8 cellular contexts compared by ENCODE assay signal in genomic region chr10:11986593-11987216, GRCh38. TPM values are rescaled to one million over a fixed set of nuclear protein-coding genes. Genes with fewer than 3 reads are reported as not detected.
DNase-seq lines count a peak whose midpoint lies in the region; ATAC-seq, FAIRE-seq and TF ChIP-seq lines count a peak whose summit lies in the region.

No MANE protein-coding gene starts in this region.

- TF ChIP-seq RAD21 in H1 (IDR thresholded peaks at IDR 0.05 in 1 of 2, conservative IDR thresholded peaks at IDR 0.05 in 1 of 2; ENCODE audit: low read depth in 2 of 2, low read length in 2 of 2), result peak; percentile 96

- H3K36me3 Mint-ChIP-seq in CD4-positive, alpha-beta T cell (ENCODE audit: low read depth), result peaks cover 66% of the 10 kb centered on the region
- peaks cover 28% of the 10 kb centered on the region for H3K36me3 Mint-ChIP-seq in activated CD8-positive, alpha-beta T cell treated with anti-CD3 and anti-CD28 coated beads, Interleukin-2, amount 10 ng/mL, durations not matched to agents 7 days and 5 days (ENCODE audit: low read depth)
- H3K36me3 Mint-ChIP-seq in memory B cell, result peaks cover 14% of the 10 kb centered on the region

- no peak for TF ChIP-seq POLR2A in H1 (IDR thresholded peaks at IDR 0.05; ENCODE audit: control extremely low read depth in 1 of 2, low read depth in 2 of 2, low read length in 2 of 2)

- no peak overlapping the region for H3K14ac ChIP-seq in H1 (ENCODE audit: insufficient read length)

- no peak overlapping the region for H3K9ac ChIP-seq in H1 (replicated peaks in 1 of 4; ENCODE audit: extremely low read depth in 1 of 4, low read depth in 3 of 4, low read length in 3 of 4)

- H3K36me3 ChIP-seq in H1 (ENCODE audit: control insufficient read depth in 2 of 4, insufficient read depth in 4 of 4, low read length in 3 of 4), result peaks cover 0 to 11% (median 4%) of the 10 kb centered on the region in 4 experiments; a peak in 4 of 8 replicates

- H3K9me3 ChIP-seq in CD4-positive, alpha-beta T cell (ENCODE audit: control insufficient read depth, low read length), result no peaks in the 10 kb centered on the region
- H3K9me3 ChIP-seq in H1 (ENCODE audit: insufficient read depth in 2 of 2, low read depth in 1 of 2, low read length in 1 of 2), result no peaks in the 10 kb centered on the region

- no peak overlapping the region for H3K4me2 ChIP-seq in H1 (ENCODE audit: insufficient read depth in 1 of 2, low read depth in 2 of 2, low read length in 2 of 2)

- no peaks in the 10 kb centered on the region for H3K27me3 Mint-ChIP-seq in CD4-positive, alpha-beta T cell
- H3K27me3 Mint-ChIP-seq in activated CD8-positive, alpha-beta T cell treated with anti-CD3 and anti-CD28 coated beads, Interleukin-2, amount 10 ng/mL, durations not matched to agents 7 days and 5 days (ENCODE audit: low read depth), result no peaks in the 10 kb centered on the region
- no peaks in the 10 kb centered on the region for H3K27me3 Mint-ChIP-seq in memory B cell

- no peak overlapping the region for H2AK5ac ChIP-seq in H1 (ENCODE audit: low read depth, low read length)

- H3K9me3 Mint-ChIP-seq in CD4-positive, alpha-beta T cell, result no peaks in the 10 kb centered on the region
- H3K9me3 Mint-ChIP-seq in activated CD8-positive, alpha-beta T cell treated with anti-CD3 and anti-CD28 coated beads, Interleukin-2, amount 10 ng/mL, durations not matched to agents 7 days and 5 days (ENCODE audit: insufficient read depth), result no peaks in the 10 kb centered on the region
- no peaks in the 10 kb centered on the region for H3K9me3 Mint-ChIP-seq in memory B cell

- no peak overlapping the region for H2BK15ac ChIP-seq in H1 (ENCODE audit: low read length)

- no peak overlapping the region for H3K18ac ChIP-seq in H1 (ENCODE audit: extremely low read depth, low read length)

- no peak overlapping the region for H3K27ac ChIP-seq in CD4-positive, alpha-beta T cell (ENCODE audit: low read depth, low read length)
- no peak overlapping the region for H3K27ac ChIP-seq in H1 (ENCODE audit: low read depth, low read length)

- H3K23me2 ChIP-seq in H1 (ENCODE audit: low read depth, low read length), result no peaks in the 10 kb centered on the region

- no peaks in the 10 kb centered on the region for H3K27me3 ChIP-seq in CD4-positive, alpha-beta T cell (ENCODE audit: control insufficient read depth, insufficient read depth, low read length)
- H3K27me3 ChIP-seq in H1 (replicated peaks in 1 of 4; ENCODE audit: control insufficient read depth in 3 of 4, extremely low read depth in 1 of 4, insufficient read depth in 3 of 4, low read length in 3 of 4), result no peaks in the 10 kb centered on the region

- no peak overlapping the region for H2BK20ac ChIP-seq in H1 (ENCODE audit: low read length)

- TF ChIP-seq CTCF in CD4-positive, alpha-beta T cell (IDR thresholded peaks at IDR 0.05), result peak; percentile 96
- TF ChIP-seq CTCF in HFF-Myc (IDR thresholded peaks at IDR 0.05; ENCODE audit: low read depth, low read length, missing control alignments), result peak; percentile 86
- peak; percentile 37 to 90 (median 82) for TF ChIP-seq CTCF in H1 (IDR thresholded peaks at IDR 0.05; ENCODE audit: control extremely low read depth in 1 of 3, insufficient read depth in 1 of 3, low read depth in 1 of 3, low read length in 3 of 3)

- FAIRE-seq in H1 (lab: Jason Lieb, UNC), result peak; percentile 99

- no peak overlapping the region for H2BK12ac ChIP-seq in H1 (ENCODE audit: low read depth, low read length)

- H3K27ac Mint-ChIP-seq in CD4-positive, alpha-beta T cell, result no peak overlapping the region
- H3K27ac Mint-ChIP-seq in activated CD8-positive, alpha-beta T cell treated with anti-CD3 and anti-CD28 coated beads, Interleukin-2, amount 10 ng/mL, durations not matched to agents 7 days and 5 days, result no peak overlapping the region
- H3K27ac Mint-ChIP-seq in memory B cell, result no peak overlapping the region

- no peak overlapping the region for H2BK5ac ChIP-seq in H1 (ENCODE audit: low read depth, low read length)

- WGBS in H1 (ENCODE audit: extremely low coverage in 1 of 2, insufficient coverage in 1 of 2, insufficient read length in 1 of 2, insufficient replicate concordance in 2 of 2, low coverage in 1 of 2, low lambda C conversion rate in 2 of 2, missing lambda C conversion rate in 1 of 2), 2 experiments, result 56% methylated on average over 7 of the region's 7 CpGs; no CpG with 5 or more reads in 1 of the 2 experiments

- no peak overlapping the region for H3K4ac ChIP-seq in H1 (replicated peaks; ENCODE audit: insufficient read length, low read depth, low read length)

- H3K4me1 ChIP-seq in H1 (replicated peaks in 1 of 4; ENCODE audit: control insufficient read depth in 3 of 4, insufficient read depth in 4 of 4, low read length in 3 of 4), result no peaks in the 10 kb centered on the region

- H3K23ac ChIP-seq in H1 (ENCODE audit: insufficient read length), result no peak overlapping the region

- no peak overlapping the region for H4K5ac ChIP-seq in H1 (ENCODE audit: insufficient read length, low read depth, low read length)

- POLR2A ChIA-PET in CD4-positive, alpha-beta T cell (lab: Charles Lee), result no interaction called here
- POLR2A ChIA-PET in activated CD8-positive, alpha-beta T cell treated with anti-CD3 and anti-CD28 coated beads, Interleukin-2, amount 10 ng/mL, durations not matched to agents 7 days and 5 days (lab: Charles Lee), result no interaction called here
- POLR2A ChIA-PET in H1 (lab: Charles Lee; ENCODE audit: partially characterized antibody), result interaction anchor here (0.5 kb wide), 1 partner anchor 598 kb away, joined by 3 read pairs; no protein-coding TSS in a partner anchor

- CTCF ChIA-PET in CD4-positive, alpha-beta T cell (lab: Charles Lee), result interaction anchor here (0.6 to 1.6 kb wide), 6 partner anchors 11 to 471 kb away, joined by 3 to 7 read pairs (median 3); partner anchors contain the start of gene UPF2
- CTCF ChIA-PET in activated CD8-positive, alpha-beta T cell treated with anti-CD3 and anti-CD28 coated beads, Interleukin-2, amount 10 ng/mL, durations not matched to agents 7 days and 5 days (lab: Charles Lee), result interaction anchor here (0.6 to 2.4 kb wide), 44 partner anchors 10 to 739 kb away, joined by 3 to 53 read pairs (median 4); partner anchors contain the start of genes CDC123, NUDT5 and PROSER2
- CTCF ChIA-PET in H1 (lab: Charles Lee; ENCODE audit: partially characterized antibody), result interaction anchor here (0.6 to 2.9 kb wide), 47 partner anchors 9 to 481 kb away, joined by 3 to 32 read pairs (median 4); no protein-coding TSS in a partner anchor

- no peaks in the 10 kb centered on the region for H3K79me2 ChIP-seq in H1 (ENCODE audit: control insufficient read depth in 1 of 2, insufficient read depth in 2 of 2, low read length in 2 of 2)

- H2BK120ac ChIP-seq in H1 (replicated peaks; ENCODE audit: low read depth, low read length), result no peak overlapping the region

- H3K4me1 Mint-ChIP-seq in CD4-positive, alpha-beta T cell (ENCODE audit: low read depth), result peaks cover 7% of the 10 kb centered on the region
- peaks cover 4% of the 10 kb centered on the region for H3K4me1 Mint-ChIP-seq in activated CD8-positive, alpha-beta T cell treated with anti-CD3 and anti-CD28 coated beads, Interleukin-2, amount 10 ng/mL, durations not matched to agents 7 days and 5 days (ENCODE audit: low read depth)
- H3K4me1 Mint-ChIP-seq in memory B cell, result peaks cover 9% of the 10 kb centered on the region

- intact Hi-C loops in CD4-positive, alpha-beta T cell (cut with DNase I, micrococcal nuclease), result loop anchor here in 1 of 2 experiments (5.0 kb wide), 2 partner anchors 156 to 204 kb away; no protein-coding TSS in a partner anchor

- H4K8ac ChIP-seq in H1 (ENCODE audit: extremely low read depth, insufficient read depth, low read length), result no peak overlapping the region

- no peak overlapping the region for H4K91ac ChIP-seq in H1 (replicated peaks; ENCODE audit: insufficient read length, low read length)

- no peak for TF ChIP-seq EP300 in H1 (IDR thresholded peaks at IDR 0.05; ENCODE audit: borderline replicate concordance in 1 of 2, low read depth in 2 of 2, low read length in 2 of 2)

- no peak overlapping the region for H2AFZ ChIP-seq in H1 (ENCODE audit: low read length)

- no peak overlapping the region for H3K4me3 Mint-ChIP-seq in CD4-positive, alpha-beta T cell
- no peak overlapping the region for H3K4me3 Mint-ChIP-seq in activated CD8-positive, alpha-beta T cell treated with anti-CD3 and anti-CD28 coated beads, Interleukin-2, amount 10 ng/mL, durations not matched to agents 7 days and 5 days
- H3K4me3 Mint-ChIP-seq in memory B cell, result no peak overlapping the region

- peaks cover 0 to 3% of the 10 kb centered on the region in 2 experiments for H4K20me1 ChIP-seq in H1 (replicated peaks in 1 of 2; ENCODE audit: control insufficient read depth in 1 of 2, insufficient read depth in 2 of 2, low read length in 2 of 2)

- H3K79me1 ChIP-seq in H1 (ENCODE audit: low read depth, low read length), result no peaks in the 10 kb centered on the region

- ATAC-seq in CD4-positive, alpha-beta T cell (ENCODE audit: poor library complexity), result peak; percentile 66
- ATAC-seq in activated CD8-positive, alpha-beta T cell treated with anti-CD3 and anti-CD28 coated beads, Interleukin-2, amount 10 ng/mL, durations not matched to agents 7 days and 5 days, result peak; percentile 58
- ATAC-seq in memory B cell (ENCODE audit: low read depth) (peak; percentile 65), GM21717 (IDR thresholded peaks at IDR 0.05; ENCODE audit: unreplicated experiment) (no peak)

- DNase-seq in CD4-positive, alpha-beta T cell, result peak; percentile 45 to 74 (median 57)
- DNase-seq in HFF-Myc (ENCODE audit: extremely low read depth, low read depth), result peak; percentile 61
- DNase-seq in NCI-H82 (lab: John Stamatoyannopoulos, UW), result peak; percentile 75
- DNase-seq in activated CD8-positive, alpha-beta T cell treated with anti-CD3 and anti-CD28 coated beads, Interleukin-2, amount 10 ng/mL, durations not matched to agents 7 days and 5 days, result peak; percentile 82
- peak; percentile 27 to 84 for DNase-seq in H1 (ENCODE audit: low read depth in 1 of 2, low spot score in 2 of 2)
- DNase-seq in memory B cell (ENCODE audit: low spot score in 2 of 2), result peak; percentile 59 to 66
- DNase-seq in stimulated activated CD8-positive, alpha-beta memory T cell treated with anti-CD3 and anti-CD28 coated beads, Interleukin-15, amount 100 ng/mL, for 24 hours (ENCODE audit: low read depth), result peak; percentile 51

- no peak overlapping the region for H3K56ac ChIP-seq in H1 (replicated peaks; ENCODE audit: insufficient read length, low read depth, low read length)

- H3K4me3 ChIP-seq in HFF-Myc (replicated peaks; ENCODE audit: low read depth, low read length) (no peak overlapping the region), H1 (ENCODE audit: extremely low read depth in 1 of 4, insufficient read depth in 2 of 4, low read depth in 3 of 4, low read length in 4 of 4) (no peak overlapping the region)

RNA-seq across cellular contexts. Expression of gene UPF2, which starts 55.9 kb away (rescaled TPM):
- 10 to 100 TPM; 14.5 to 15.3 TPM for total RNA-seq in CD4-positive, alpha-beta T cell
- 10 to 100 TPM; 32.7 to 33.3 TPM for total RNA-seq in activated CD8-positive, alpha-beta T cell treated with anti-CD3 and anti-CD28 coated beads, Interleukin-2, amount 10 ng/mL, durations not matched to agents 7 days and 5 days
- 32.8 and 33.6 TPM in 2 replicates for total RNA-seq in H1 (2021; fragmentation: NEBNext Ultra II Directional; extraction: Animal tissue kit (Norgen Biotek cat#: 25700))
- 4.1 and 6.2 TPM in 2 replicates for polyA plus RNA-seq in H1 (2011; rRNA removed)
- polyA plus RNA-seq in H1 (2011; cell fraction: cytosol; rRNA removed), result 11.5 TPM
- polyA plus RNA-seq in H1 (2011; cell fraction: nucleus; rRNA removed), result 6.3 TPM
- polyA plus RNA-seq in H1 (2012, experiment 1 of 2), result 17.7 to 34.9 TPM (median 21.2 TPM) in 4 replicates
- 1.4 TPM for polyA plus RNA-seq in H1 (2012, experiment 2 of 2)
- 32.5 TPM for polyA plus RNA-seq in H1 (2013, experiment 1 of 2)
- 35.1 TPM for polyA plus RNA-seq in H1 (2013, experiment 2 of 2)
- 11.7 and 17.0 TPM in 2 replicates for polyA minus RNA-seq in H1 (2011; rRNA and poly(A)+ RNA removed)
- 9.9 TPM for polyA minus RNA-seq in H1 (2011; cell fraction: cytosol; rRNA and poly(A)+ RNA removed)
- 19.1 TPM for polyA minus RNA-seq in H1 (2011; cell fraction: nucleus; rRNA and poly(A)+ RNA removed)
